In the genomic region with DNA sequence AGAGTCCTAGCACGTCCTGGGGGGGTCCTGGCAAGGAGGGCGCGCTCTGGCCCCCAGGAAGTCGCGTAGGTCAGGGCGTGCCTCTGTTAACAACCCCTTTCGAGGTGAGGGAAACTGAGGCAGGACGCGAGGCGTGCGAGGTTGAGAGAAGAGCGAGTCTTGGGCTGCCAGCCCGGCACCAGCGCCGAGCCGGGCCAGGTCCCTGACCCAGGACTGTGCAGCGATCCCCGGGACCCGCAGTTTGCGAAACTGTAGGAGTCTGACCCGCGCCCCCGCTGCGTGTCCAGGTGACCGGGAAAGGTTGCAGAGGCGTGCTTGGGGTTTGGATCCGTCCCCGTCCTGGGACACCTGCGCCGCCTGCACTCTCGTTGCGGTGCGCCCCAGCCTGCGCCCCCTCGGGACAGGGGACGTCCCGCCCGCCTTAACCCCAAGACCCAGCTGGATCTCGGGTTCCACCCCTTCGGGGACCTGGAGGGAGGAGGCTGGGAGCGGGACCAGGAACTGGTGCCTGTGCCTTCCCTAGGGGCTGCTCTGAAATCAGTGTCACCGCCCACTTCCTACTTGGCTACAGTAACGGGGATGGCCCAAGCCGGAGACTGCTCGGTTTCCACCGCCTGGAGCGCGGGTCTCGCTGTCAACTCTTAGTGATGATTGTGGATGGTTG, we compare ENCODE assay signal across 8 cellular contexts. TPM values are rescaled to one million over a fixed set of nuclear protein-coding genes. Genes with fewer than 3 reads are reported as not detected.
DNase-seq lines count a peak whose midpoint lies in the region; ATAC-seq, FAIRE-seq and TF ChIP-seq lines count a peak whose summit lies in the region.

No MANE protein-coding gene starts in this region.

- H3K36me3 ChIP-seq in muscle layer of colon (ENCODE audit: insufficient read depth, low read length) = no peaks in the 10 kb centered on the region

- H3K4me1 ChIP-seq in muscle layer of colon (ENCODE audit: insufficient read depth, low read length) = peaks cover 6% of the 10 kb centered on the region

- H3K9me3 ChIP-seq in muscle layer of colon (ENCODE audit: low read length) = no peaks in the 10 kb centered on the region

- H3K9ac ChIP-seq in muscle layer of colon (ENCODE audit: low read length) = no peak overlapping the region

- peak overlapping the region; percentile 65 for H3K27ac ChIP-seq in muscle layer of colon (ENCODE audit: low read depth, low read length)

- no peak for TF ChIP-seq POLR2A in GM12892 (IDR thresholded peaks at IDR 0.05; ENCODE audit: low read depth, low read length)

- H3K27me3 Mint-ChIP-seq in type B pancreatic cell = peaks cover 35% of the 10 kb centered on the region

- peak overlapping the region; percentile 66 to 75 for H3K4me3 ChIP-seq in muscle layer of colon (ENCODE audit: low read depth in 1 of 2, low read length in 2 of 2)

- no peak overlapping the region for H3K27ac Mint-ChIP-seq in type B pancreatic cell

- H3K27me3 ChIP-seq in muscle layer of colon (ENCODE audit: control insufficient read depth in 1 of 2, insufficient read depth in 2 of 2, low read length in 2 of 2) = peaks cover 0 to 6% of the 10 kb centered on the region in 2 donors

- peak; percentile 31 for DNase-seq in GM12892 (ENCODE audit: insufficient read length)
- DNase-seq in NCI-H748 (lab: John Stamatoyannopoulos, UW; ENCODE audit: unreplicated experiment) = peak; percentile 65
- DNase-seq in activated CD8-positive, alpha-beta memory T cell treated with anti-CD3 and anti-CD28 coated beads, Interleukin-2, amount 50 U/mL, for 48 hours = peak; percentile 71
- peak; percentile 52 for DNase-seq in fibroblast of gingiva (ENCODE audit: low read depth)
- DNase-seq in type B pancreatic cell (ENCODE audit: extremely low spot score, unreplicated experiment) = peak; percentile 70
- DNase-seq in NCI-H2171 treated with DMSO at 0.1 percent for 48 hours (lab: John Stamatoyannopoulos, UW) = no peak

- H3K36me3 Mint-ChIP-seq in type B pancreatic cell = no peaks in the 10 kb centered on the region

- FAIRE-seq in GM12892 (lab: Jason Lieb, UNC) = peak; percentile 86

- peaks cover 13% of the 10 kb centered on the region for H3K4me1 Mint-ChIP-seq in type B pancreatic cell (ENCODE audit: unreplicated experiment)

- peak; percentile 34 for ATAC-seq in HG02798 (IDR thresholded peaks at IDR 0.05; ENCODE audit: poor library complexity, unreplicated experiment)

- peak overlapping the region; percentile 92 for H3K4me3 Mint-ChIP-seq in type B pancreatic cell

- H3K9me3 Mint-ChIP-seq in type B pancreatic cell = peaks cover 4% of the 10 kb centered on the region

- no peak for TF ChIP-seq CTCF in type B pancreatic cell (conservative IDR thresholded peaks at IDR 0.05)

RNA-seq across cellular contexts. Expression of a gene that starts 0.5 kb away (rescaled TPM):
- polyA plus RNA-seq in GM12892 (2012; ENCODE audit: missing spikeins) = 0.36 TPM
- 1.2 and 4.7 TPM in 2 replicates for total RNA-seq in type B pancreatic cell (ENCODE audit: low replicate concordance)
